In the genomic region with DNA sequence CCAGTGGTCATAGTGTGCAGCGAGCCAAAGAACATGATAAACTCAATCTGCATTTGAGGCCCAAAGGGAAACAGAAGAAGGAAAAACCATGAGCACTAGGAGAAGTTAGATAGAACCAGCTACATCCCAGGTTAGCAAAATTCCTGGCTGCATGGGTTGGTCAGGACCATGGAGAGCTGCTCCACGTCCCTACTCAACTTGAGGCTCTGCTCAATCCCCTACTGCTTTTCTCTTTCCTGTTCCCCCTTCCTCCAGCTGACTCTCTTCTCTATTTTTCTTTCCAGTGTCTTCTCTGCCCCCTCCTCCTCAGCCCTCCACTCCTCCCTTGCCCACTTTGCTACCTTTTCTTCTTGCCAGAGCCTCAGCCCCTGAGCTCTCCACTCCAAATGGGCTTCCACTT, we compare ENCODE assay signal across 13 cellular contexts. TPM values are rescaled to one million over a fixed set of nuclear protein-coding genes. Genes with fewer than 3 reads are reported as not detected.
A peak's percentile ranks its signal among the peaks of the same experiment; 100 is the strongest.
DNase-seq lines count a peak whose midpoint lies in the region; ATAC-seq and TF ChIP-seq lines count a peak whose summit lies in the region.
"Had no signal": no experiment of that assay in that cellular context is flagged by ENCODE, and none has a peak within 500 bp of the region (broad histone marks: within the 10 kb centered on the region; RNA-seq: fewer than 3 reads in every experiment).

No MANE protein-coding gene starts in this region.

- no peaks in the 10 kb centered on the region for H3K36me3 ChIP-seq in ascending aorta
- H3K36me3 ChIP-seq: adrenal gland had no signal

- WGBS in right cardiac atrium: 34% methylated on average over 2 of the region's 2 CpGs

- H3K27ac ChIP-seq in right cardiac atrium (ENCODE audit: low read length) (no peak overlapping the region), ascending aorta (no peak overlapping the region)
- H3K27ac ChIP-seq: adrenal gland, C4-2B had no signal

- ATAC-seq in right cardiac atrium: no peak
- ATAC-seq: left ventricle myocardium superior had no signal

- intact Hi-C loops in right cardiac atrium (cut with DNase I) (no loop called here), cardiac septum (cut with DNase I) (no loop called here), ascending aorta (cut with DNase I) (no loop called here)

- TF ChIP-seq POLR2A in erythroblast (IDR thresholded peaks at IDR 0.05; ENCODE audit: low read length): no peak

- H3K9me3 ChIP-seq in right cardiac atrium (ENCODE audit: control insufficient read depth, low read length): no peaks in the 10 kb centered on the region
- H3K9me3 ChIP-seq in ascending aorta: no peaks in the 10 kb centered on the region
- H3K9me3 ChIP-seq: adrenal gland had no signal

- TF ChIP-seq CTCF in ascending aorta (IDR thresholded peaks at IDR 0.05): no peak

- no peaks in the 10 kb centered on the region for H3K27me3 ChIP-seq in right cardiac atrium (ENCODE audit: control insufficient read depth, insufficient read depth)
- H3K27me3 ChIP-seq in ascending aorta: no peaks in the 10 kb centered on the region
- H3K27me3 ChIP-seq: adrenal gland had no signal

- DNase-seq in right cardiac atrium: peak in 2 of 3 donors; percentile 28 to 62
- no peak for DNase-seq in cardiac septum (ENCODE audit: low spot score)
- DNase-seq in RKO (ENCODE audit: low spot score): peak; percentile 39
- peak; percentile 24 to 54 for DNase-seq in erythroblast (lab: John Stamatoyannopoulos, UW)
- no peak for DNase-seq in NCI-H1417 (lab: John Stamatoyannopoulos, UW)
- DNase-seq in effector CD8-positive, alpha-beta T cell (lab: John Stamatoyannopoulos, UW): no peak
- DNase-seq in SHP77 treated with DMSO at 0.1 percent for 48 hours (lab: John Stamatoyannopoulos, UW): no peak
- DNase-seq in ascending aorta (ENCODE audit: low spot score in 2 of 2): no peak
- DNase-seq: left ventricle myocardium superior, NCI-H1092, retina had no signal

- H3K4me1 ChIP-seq in right cardiac atrium (ENCODE audit: control insufficient read depth, insufficient read depth, low read length) (no peaks in the 10 kb centered on the region), ascending aorta (no peaks in the 10 kb centered on the region)
- H3K4me1 ChIP-seq: adrenal gland had no signal

- no peak overlapping the region for H3K4me3 ChIP-seq in right cardiac atrium (ENCODE audit: low read length)
- H3K4me3 ChIP-seq in ascending aorta: no peak overlapping the region
- H3K4me3 ChIP-seq: adrenal gland had no signal

RNA-seq across cellular contexts. Expression of gene VSIR, which starts 21.9 kb away (rescaled TPM):
- total RNA-seq in right cardiac atrium (10 to 100 TPM; 29.3 to 55.1 (median 34.4) TPM), cardiac septum (63.0 TPM), ascending aorta (193 TPM)
- polyA plus RNA-seq in right cardiac atrium: 36.8 TPM

RNA-seq across cellular contexts. Expression of gene PSAP, which starts 55.8 kb away (rescaled TPM):
- 1,000 to 10,000 TPM; 1,345 to 1,678 (median 1,522) TPM for total RNA-seq in right cardiac atrium
- polyA plus RNA-seq in right cardiac atrium: 897 TPM
- total RNA-seq in cardiac septum: 1,123 TPM
- total RNA-seq in ascending aorta: 653 TPM

Comparison
In these comparisons a context has a peak if more than half of its experiments do, and no peak if none do; other contexts are left out.
1. DNase-seq: peak in right cardiac atrium (2 of 3), RKO (single experiment) and erythroblast (2 of 2); none in cardiac septum (single experiment), NCI-H1417 (0 of 3), effector CD8-positive, alpha-beta T cell (single experiment), SHP77 treated with DMSO at 0.1 percent for 48 hours (single experiment) and ascending aorta (0 of 2).